In genomic region chr5:91190333-91190680, GRCh38 we compare ENCODE assay signal across 13 cellular contexts.
DNase-seq lines count a peak whose midpoint lies in the region; ATAC-seq, FAIRE-seq and TF ChIP-seq lines count a peak whose summit lies in the region.
"Had no signal": no experiment of that assay in that cellular context is flagged by ENCODE, and none has a peak within 500 bp of the region (broad histone marks: within the 10 kb centered on the region; RNA-seq: fewer than 3 reads in every experiment).

No MANE protein-coding gene starts in this region.

- H4K20me1 ChIP-seq in HepG2 (ENCODE audit: insufficient read depth, low read length): no peaks in the 10 kb centered on the region

- no peaks in the 10 kb centered on the region for H3K79me2 ChIP-seq in HepG2 (ENCODE audit: insufficient read depth, low read length)

- intact Hi-C loops in right lobe of liver (cut with DNase I) (no loop called here), HepG2 (cut with micrococcal nuclease; ENCODE audit: unreplicated experiment) (no loop called here), esophagus muscularis mucosa (cut with DNase I) (no loop called here), aorta (cut with DNase I) (no loop called here), mucosa of descending colon (cut with DNase I, micrococcal nuclease) (no loop called here)

- no peak overlapping the region for H2AFZ ChIP-seq in HepG2 (ENCODE audit: low read length)

- TF ChIP-seq RAD21 in HepG2 (CRISPR knock-in tag; IDR thresholded peaks at IDR 0.05): no peak

- in situ Hi-C loops in HepG2 (cut with HindIII; ENCODE audit: extremely low pct_ligation_motif_present, low pct_unique_long_range_greater_than_20kb): no loop called here

- peak in 2 of 4 donors; percentile 14 to 25 for ATAC-seq in right lobe of liver
- no peak for ATAC-seq in HepG2
- peak; percentile 36 for ATAC-seq in aorta (ENCODE audit: low FRiP score)
- ATAC-seq in mucosa of descending colon: no peak

- FAIRE-seq in HepG2 (lab: Jason Lieb, UNC): no peak
- FAIRE-seq: G401.6 had no signal

- POLR2A ChIA-PET in HepG2 (lab: Yijun Ruan, JAX): no interaction called here

- no peak overlapping the region for H3K4me2 ChIP-seq in HepG2 (ENCODE audit: low read depth, low read length)

- BruUV-seq in HepG2 (replicated peaks; lab: Mats Ljungman, UMichigan): no TSS peak

- H3K4me3 ChIP-seq in right lobe of liver (no peak overlapping the region), HepG2 (replicated peaks in 1 of 3; ENCODE audit: insufficient read depth in 1 of 3, low read depth in 2 of 3, low read length in 3 of 3) (no peak overlapping the region), esophagus muscularis mucosa (peak overlapping the region in 3 of 4 donors; percentile 18 to 40 (median 33)), neutrophil (ENCODE audit: low read depth in 1 of 2, low read length in 1 of 2) (peak overlapping the region in 1 of 2 experiments; percentile 0), aorta (ENCODE audit: low read length in 2 of 2) (no peak overlapping the region), mucosa of descending colon (no peak overlapping the region)

- TF ChIP-seq EP300 in HepG2 (IDR thresholded peaks at IDR 0.05; ENCODE audit: low read depth in 2 of 2, low read length in 2 of 2) (no peak), HepG2 (CRISPR knock-in tag; IDR thresholded peaks at IDR 0.05; ENCODE audit: borderline replicate concordance) (no peak), esophagus muscularis mucosa (IDR thresholded peaks at IDR 0.05) (no peak)

- no peak overlapping the region for H3K27ac Mint-ChIP-seq in endothelial cell (ENCODE audit: unreplicated experiment)
- H3K27ac Mint-ChIP-seq: T-helper 1 cell treated with Interleukin-12 subunit alpha and Interleukin-12 subunit beta and Interleukin-4 antibody, amounts not matched to agents 30 μg/mL and 1 μg/mL, for 36 hours had no signal

- H3K9me3 ChIP-seq in right lobe of liver (no peaks in the 10 kb centered on the region), HepG2 (ENCODE audit: low read length) (no peaks in the 10 kb centered on the region), esophagus muscularis mucosa (no peaks in the 10 kb centered on the region), neutrophil (no peaks in the 10 kb centered on the region), aorta (ENCODE audit: control insufficient read depth, low read length) (peaks cover 2% of the 10 kb centered on the region), mucosa of descending colon (no peaks in the 10 kb centered on the region)

- no peak for TF ChIP-seq POLR2A in right lobe of liver (IDR thresholded peaks at IDR 0.05)
- no peak for TF ChIP-seq POLR2A in HepG2 (IDR thresholded peaks at IDR 0.05; ENCODE audit: insufficient read depth in 1 of 2, low read depth in 2 of 2, low read length in 2 of 2)
- TF ChIP-seq POLR2A in esophagus muscularis mucosa (IDR thresholded peaks at IDR 0.05; ENCODE audit: low read depth): no peak

- H3K27me3 Mint-ChIP-seq in endothelial cell (ENCODE audit: unreplicated experiment): no peaks in the 10 kb centered on the region

- TF ChIP-seq CTCF in right lobe of liver (IDR thresholded peaks at IDR 0.05): no peak
- no peak for TF ChIP-seq CTCF in HepG2 (CRISPR knock-in tag; IDR thresholded peaks at IDR 0.05)
- no peak for TF ChIP-seq CTCF in esophagus muscularis mucosa (IDR thresholded peaks at IDR 0.05)
- no peak for TF ChIP-seq CTCF in neutrophil (IDR thresholded peaks at IDR 0.05)
- TF ChIP-seq CTCF in endothelial cell (IDR thresholded peaks at IDR 0.05; ENCODE audit: unreplicated experiment): no peak
- TF ChIP-seq CTCF in mucosa of descending colon (IDR thresholded peaks at IDR 0.05): no peak

- H3K4me3 Mint-ChIP-seq in endothelial cell (ENCODE audit: unreplicated experiment): no peak overlapping the region
- H3K4me3 Mint-ChIP-seq: T-helper 1 cell treated with Interleukin-12 subunit alpha and Interleukin-12 subunit beta and Interleukin-4 antibody, amounts not matched to agents 30 μg/mL and 1 μg/mL, for 36 hours had no signal

- H3K4me1 Mint-ChIP-seq in endothelial cell (ENCODE audit: unreplicated experiment): peaks cover 5% of the 10 kb centered on the region

- H3K27me3 ChIP-seq in right lobe of liver (no peaks in the 10 kb centered on the region), HepG2 (ENCODE audit: control insufficient read depth in 1 of 2, insufficient read depth in 2 of 2, low read length in 2 of 2) (0 out of 5 replicates have a peak, but pooled peaks cover 0 to 4% of the 10 kb centered on the region in 2 experiments), esophagus muscularis mucosa (no peaks in the 10 kb centered on the region), neutrophil (no peaks in the 10 kb centered on the region), aorta (ENCODE audit: control insufficient read depth in 1 of 2, insufficient read depth in 2 of 2, low read length in 1 of 2) (no peaks in the 10 kb centered on the region)

- no peaks in the 10 kb centered on the region for H3K36me3 Mint-ChIP-seq in endothelial cell (ENCODE audit: low read depth, unreplicated experiment)

- H3K27ac ChIP-seq in right lobe of liver (peak overlapping the region in 2 of 3 donors; percentile 26 to 34), HepG2 (ENCODE audit: extremely low read length, insufficient read depth, low read length) (no peak overlapping the region), esophagus muscularis mucosa (replicated peaks in 1 of 4) (peak overlapping the region; percentile 70 to 79 (median 76)), neutrophil (peak overlapping the region; percentile 72), aorta (ENCODE audit: low read depth in 1 of 2, low read length in 2 of 2) (no peak overlapping the region)

- no peak overlapping the region for H3K9ac ChIP-seq in HepG2 (ENCODE audit: insufficient read depth, low read depth, low read length)

- DNase-seq in right lobe of liver (no peak), HepG2 (ENCODE audit: low spot score) (no peak), esophagus muscularis mucosa (ENCODE audit: extremely low spot score) (no peak), aorta (no peak), endothelial cell (ENCODE audit: low spot score) (no peak), mucosa of descending colon (no peak)
- DNase-seq in activated CD8-positive, alpha-beta memory T cell treated with anti-CD3 and anti-CD28 coated beads, Interleukin-2, amount 50 U/mL, for 48 hours: no peak
- DNase-seq: 8988T, KG1, NCI-H526 had no signal

- CTCF ChIA-PET in HepG2 (lab: Yijun Ruan, JAX; ENCODE audit: low intra/inter-chr PET ratio, low total read pairs): no interaction called here

- H3K9me3 Mint-ChIP-seq in endothelial cell (ENCODE audit: unreplicated experiment): no peaks in the 10 kb centered on the region
- H3K9me3 Mint-ChIP-seq: T-helper 1 cell treated with Interleukin-12 subunit alpha and Interleukin-12 subunit beta and Interleukin-4 antibody, amounts not matched to agents 30 μg/mL and 1 μg/mL, for 36 hours had no signal

- H3K36me3 ChIP-seq in right lobe of liver: no peaks in the 10 kb centered on the region
- H3K36me3 ChIP-seq in HepG2 (replicated peaks in 1 of 2; ENCODE audit: control insufficient read depth in 1 of 2, insufficient read depth in 2 of 2, low read length in 2 of 2): no peaks in the 10 kb centered on the region
- no peaks in the 10 kb centered on the region for H3K36me3 ChIP-seq in esophagus muscularis mucosa
- no peaks in the 10 kb centered on the region for H3K36me3 ChIP-seq in neutrophil
- H3K36me3 ChIP-seq in aorta (ENCODE audit: control insufficient read depth in 1 of 2, insufficient read depth in 2 of 2, low read length in 1 of 2): no peaks in the 10 kb centered on the region
- H3K36me3 ChIP-seq in mucosa of descending colon (ENCODE audit: low read depth): no peaks in the 10 kb centered on the region

- no peaks in the 10 kb centered on the region for H3K4me1 ChIP-seq in right lobe of liver
- no peaks in the 10 kb centered on the region for H3K4me1 ChIP-seq in HepG2 (ENCODE audit: insufficient read depth, low read length)
- peaks cover 0 to 22% (median 19%) of the 10 kb centered on the region in 4 donors for H3K4me1 ChIP-seq in esophagus muscularis mucosa
- peaks cover 59 to 62% of the 10 kb centered on the region in 2 experiments for H3K4me1 ChIP-seq in neutrophil (ENCODE audit: control insufficient read depth in 1 of 2, insufficient read depth in 1 of 2, low read depth in 1 of 2, low read length in 1 of 2)
- H3K4me1 ChIP-seq in aorta (ENCODE audit: control insufficient read depth in 1 of 2, insufficient read depth in 2 of 2, low read length in 2 of 2): no peaks in the 10 kb centered on the region
- peaks cover 4% of the 10 kb centered on the region for H3K4me1 ChIP-seq in mucosa of descending colon (ENCODE audit: low read depth)

- WGBS in right lobe of liver (ENCODE audit: insufficient coverage, low coverage, low lambda C conversion rate, missing lambda C conversion rate): 80% methylated on average over 1 of the region's 3 CpGs
- 0% methylated on average over 2 of the region's 3 CpGs for WGBS in HepG2 (ENCODE audit: low lambda C conversion rate)
- WGBS in esophagus muscularis mucosa: 19% methylated on average over 3 of the region's 3 CpGs
- 69 to 77% methylated on average over 3 of the region's 3 CpGs for WGBS in aorta, 2 donors

TF ChIP-seq in HepG2, 621 proteins besides CTCF, POLR2A, EP300 and RAD21:
- no peak for TF ChIP-seq THAP11 (CRISPR knock-in tag; IDR thresholded peaks at IDR 0.05)
- TF ChIP-seq NR1H2 (CRISPR knock-in tag; IDR thresholded peaks at IDR 0.05; ENCODE audit: borderline replicate concordance, low read depth): no peak
- TF ChIP-seq TGIF2 (CRISPR knock-in tag; IDR thresholded peaks at IDR 0.05): no peak
- TF ChIP-seq, protein P1, sequence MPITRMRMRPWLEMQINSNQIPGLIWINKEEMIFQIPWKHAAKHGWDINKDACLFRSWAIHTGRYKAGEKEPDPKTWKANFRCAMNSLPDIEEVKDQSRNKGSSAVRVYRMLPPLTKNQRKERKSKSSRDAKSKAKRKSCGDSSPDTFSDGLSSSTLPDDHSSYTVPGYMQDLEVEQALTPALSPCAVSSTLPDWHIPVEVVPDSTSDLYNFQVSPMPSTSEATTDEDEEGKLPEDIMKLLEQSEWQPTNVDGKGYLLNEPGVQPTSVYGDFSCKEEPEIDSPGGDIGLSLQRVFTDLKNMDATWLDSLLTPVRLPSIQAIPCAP (CRISPR knock-in tag; IDR thresholded peaks at IDR 0.05; ENCODE audit: low read depth): no peak
- no peak for TF ChIP-seq KLF9 (CRISPR knock-in tag; IDR thresholded peaks at IDR 0.05; ENCODE audit: low read depth)
- TF ChIP-seq ZNF879 (CRISPR knock-in tag; IDR thresholded peaks at IDR 0.05): no peak

Comparison
In these comparisons a context has a peak if more than half of its experiments do, and no peak if none do; other contexts are left out.
1. H3K27ac ChIP-seq: peak in right lobe of liver (2 of 3), esophagus muscularis mucosa (4 of 4) and neutrophil (single experiment); none in HepG2 (single experiment) and aorta (0 of 2).
2. H3K4me3 ChIP-seq: peak in esophagus muscularis mucosa (3 of 4); none in right lobe of liver (0 of 3), HepG2 (0 of 3), aorta (0 of 2) and mucosa of descending colon (single experiment).